Comparison of ENCODE assay signal across 8 cellular contexts in the genomic region with DNA sequence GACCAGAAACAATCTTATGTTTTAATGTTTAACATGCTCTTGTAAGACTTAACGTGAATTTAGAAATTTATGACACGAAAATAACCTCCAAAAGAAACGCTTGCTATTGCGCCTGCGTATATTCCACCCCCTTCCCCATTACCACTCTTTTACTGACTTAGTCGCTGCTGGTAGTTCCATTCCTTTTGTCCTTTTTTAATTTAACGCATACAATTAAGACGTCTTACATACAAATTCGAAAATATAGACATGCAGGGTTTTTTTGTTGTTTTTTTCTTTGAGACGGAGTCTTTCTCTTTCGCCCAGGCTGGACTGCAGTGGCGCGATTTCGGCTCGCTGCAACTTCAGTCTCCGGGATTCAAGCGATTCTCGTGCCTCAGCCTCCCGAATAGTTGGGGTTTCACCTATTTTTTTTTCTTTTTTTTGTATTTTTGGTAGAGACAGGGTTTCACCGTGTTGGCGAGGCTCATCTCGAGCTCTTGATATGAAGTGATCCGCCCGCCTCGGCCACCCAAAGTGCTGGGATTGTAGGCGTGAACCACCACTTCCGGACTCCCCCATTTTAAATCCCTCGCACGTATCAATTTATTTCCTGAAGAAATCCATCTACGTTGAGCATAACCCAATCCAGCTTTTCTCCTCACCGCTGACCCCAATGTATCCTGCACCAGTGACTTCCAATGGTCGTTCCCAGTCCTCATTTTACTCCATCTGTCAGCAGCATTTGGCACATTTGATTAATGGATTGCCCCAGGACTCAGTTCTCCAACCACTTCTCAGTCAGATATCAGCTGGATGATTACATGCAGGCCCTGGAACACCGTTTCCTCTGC. TPM values are rescaled to one million over a fixed set of nuclear protein-coding genes. Genes with fewer than 3 reads are reported as not detected.
DNase-seq lines count a peak whose midpoint lies in the region; ATAC-seq and TF ChIP-seq lines count a peak whose summit lies in the region.

No MANE protein-coding gene starts in this region.

- CTCF ChIA-PET in BJ (lab: Yijun Ruan, JAX): interaction anchor here (1.3 to 2.7 kb wide), 2 partner anchors 11 to 32 kb away, joined by 3 to 13 read pairs; no protein-coding TSS in a partner anchor

- H3K36me3 ChIP-seq in BJ (ENCODE audit: control insufficient read depth, insufficient read depth, low read length) (no peaks in the 10 kb centered on the region), esophagus squamous epithelium (peaks cover 0 to 11% (median 0%) of the 10 kb centered on the region in 3 donors)

- TF ChIP-seq CTCF in BJ (IDR thresholded peaks at IDR 0.05; ENCODE audit: insufficient read depth, low read depth, low read length) (no peak), esophagus squamous epithelium (IDR thresholded peaks at IDR 0.05) (no peak)

- H3K4me1 ChIP-seq in esophagus squamous epithelium: peaks cover 12 to 21% (median 14%) of the 10 kb centered on the region in 3 donors

- H3K27me3 Mint-ChIP-seq in natural killer cell treated with Interleukin-12 subunit alpha and Interleukin-12 subunit beta and Interleukin-15 and Interleukin-18, amount 100 ng/mL, for 72 hours: no peaks in the 10 kb centered on the region

- POLR2A ChIA-PET in BJ (lab: Charles Lee): interaction anchor here (0.6 kb wide), 1 partner anchor 719 kb away, joined by 3 read pairs; no protein-coding TSS in a partner anchor

- no peaks in the 10 kb centered on the region for H3K9me3 ChIP-seq in esophagus squamous epithelium

- H3K27ac ChIP-seq in esophagus squamous epithelium: peak overlapping the region; percentile 89 to 93 (median 92)

- H3K4me3 ChIP-seq in BJ (ENCODE audit: low read depth, low read length): peak overlapping the region; percentile 99
- peak overlapping the region; percentile 68 to 89 (median 82) for H3K4me3 ChIP-seq in esophagus squamous epithelium

- H3K4me1 Mint-ChIP-seq in natural killer cell treated with Interleukin-12 subunit alpha and Interleukin-12 subunit beta and Interleukin-15 and Interleukin-18, amount 100 ng/mL, for 72 hours (ENCODE audit: low read depth in 2 of 2): peaks cover 26 to 38% of the 10 kb centered on the region in 2 donors

- no peak for TF ChIP-seq POLR2A in esophagus squamous epithelium (IDR thresholded peaks at IDR 0.05)

- H3K4me3 Mint-ChIP-seq in natural killer cell treated with Interleukin-12 subunit alpha and Interleukin-12 subunit beta and Interleukin-15 and Interleukin-18, amount 100 ng/mL, for 72 hours: peak overlapping the region; percentile 90

- peak; percentile 43 for ATAC-seq in GM18870 (IDR thresholded peaks at IDR 0.05; ENCODE audit: unreplicated experiment)
- peak; percentile 26 for ATAC-seq in HG03103 (IDR thresholded peaks at IDR 0.05; ENCODE audit: low read depth, unreplicated experiment)
- ATAC-seq in natural killer cell treated with Interleukin-12 subunit alpha and Interleukin-12 subunit beta and Interleukin-15 and Interleukin-18, amount 100 ng/mL, for 72 hours: peak; percentile 45 to 64

- H3K36me3 Mint-ChIP-seq in natural killer cell treated with Interleukin-12 subunit alpha and Interleukin-12 subunit beta and Interleukin-15 and Interleukin-18, amount 100 ng/mL, for 72 hours: peaks cover 15% of the 10 kb centered on the region

- no peaks in the 10 kb centered on the region for H3K9me3 Mint-ChIP-seq in natural killer cell treated with Interleukin-12 subunit alpha and Interleukin-12 subunit beta and Interleukin-15 and Interleukin-18, amount 100 ng/mL, for 72 hours

- WGBS in esophagus squamous epithelium, 2 donors: 6 to 12% methylated on average over 33 of the region's 33 CpGs

- intact Hi-C loops in esophagus squamous epithelium (cut with DNase I): no loop called here

- DNase-seq in BJ (ENCODE audit: low read depth) (no peak), NCI-H82 (lab: John Stamatoyannopoulos, UW) (peak; percentile 79), esophagus squamous epithelium (lab: John Stamatoyannopoulos, UW) (peak; percentile 25), ureter (ENCODE audit: low spot score) (peak; percentile 53)
- DNase-seq in activated T-cell treated with anti-CD3 and anti-CD28 coated beads, Interleukin-2, amount 50 U/mL, for 1 hour: peak; percentile 51
- peak; percentile 80 for DNase-seq in natural killer cell treated with Interleukin-12 subunit alpha and Interleukin-12 subunit beta and Interleukin-15 and Interleukin-18, amount 100 ng/mL, for 72 hours (ENCODE audit: low spot score)

- peak overlapping the region; percentile 89 to 95 for H3K27ac Mint-ChIP-seq in natural killer cell treated with Interleukin-12 subunit alpha and Interleukin-12 subunit beta and Interleukin-15 and Interleukin-18, amount 100 ng/mL, for 72 hours

- H3K27me3 ChIP-seq in BJ (ENCODE audit: control insufficient read depth, insufficient read depth, low read length) (no peaks in the 10 kb centered on the region), esophagus squamous epithelium (no peaks in the 10 kb centered on the region)

RNA-seq across cellular contexts. Expression of a gene that starts 0.7 kb away (rescaled TPM):
- polyA plus RNA-seq in BJ (2011; rRNA removed): 5.7 and 13.5 TPM in 2 replicates
- polyA minus RNA-seq in BJ (2011; rRNA and poly(A)+ RNA removed): 2.6 and 2.9 TPM in 2 replicates
- total RNA-seq in esophagus squamous epithelium (1 to 10 TPM; 4.7 to 8.3 (median 6.9) TPM), ureter (15.8 TPM)
- 10 to 100 TPM; 14.8 to 16.6 TPM for total RNA-seq in natural killer cell treated with Interleukin-12 subunit alpha and Interleukin-12 subunit beta and Interleukin-15 and Interleukin-18, amount 100 ng/mL, for 72 hours

RNA-seq across cellular contexts. Expression of a gene that starts 22.7 kb away (rescaled TPM):
- not detected in 2 replicates for polyA plus RNA-seq in BJ (2011; rRNA removed)
- polyA minus RNA-seq in BJ (2011; rRNA and poly(A)+ RNA removed): not detected in 2 replicates
- total RNA-seq in esophagus squamous epithelium (not detected), ureter (not detected)
- not detected for total RNA-seq in natural killer cell treated with Interleukin-12 subunit alpha and Interleukin-12 subunit beta and Interleukin-15 and Interleukin-18, amount 100 ng/mL, for 72 hours

RNA-seq across cellular contexts. Expression of a gene that starts 34.5 kb away (rescaled TPM):
- polyA plus RNA-seq in BJ (2011; rRNA removed): 0.05 TPM in 1 of 2 replicates, not detected in the other
- 0.15 TPM in 1 of 2 replicates, not detected in the other for polyA minus RNA-seq in BJ (2011; rRNA and poly(A)+ RNA removed)
- total RNA-seq in esophagus squamous epithelium (1 to 10 TPM in 3 of 4 donors, under 1 TPM in 1; 0.45 to 5.3 (median 3.5) TPM), ureter (5.6 TPM)
- 100 to 1,000 TPM; 378 to 721 TPM for total RNA-seq in natural killer cell treated with Interleukin-12 subunit alpha and Interleukin-12 subunit beta and Interleukin-15 and Interleukin-18, amount 100 ng/mL, for 72 hours

RNA-seq across cellular contexts. Expression of a gene that starts 37.3 kb away (rescaled TPM):
- not detected in 2 replicates for polyA plus RNA-seq in BJ (2011; rRNA removed)
- polyA minus RNA-seq in BJ (2011; rRNA and poly(A)+ RNA removed): not detected in 2 replicates
- total RNA-seq in esophagus squamous epithelium (1 to 10 TPM in 3 of 4 donors, under 1 TPM in 1; 0.53 to 5.1 (median 3.9) TPM), ureter (4.7 TPM)
- total RNA-seq in natural killer cell treated with Interleukin-12 subunit alpha and Interleukin-12 subunit beta and Interleukin-15 and Interleukin-18, amount 100 ng/mL, for 72 hours: 100 to 1,000 TPM; 153 to 225 TPM

Comparison
In these comparisons a context has a peak if more than half of its experiments do, and no peak if none do; other contexts are left out.
1. RNA of a gene that starts 34.5 kb away (total RNA-seq): 378 to 721 TPM in natural killer cell treated with Interleukin-12 subunit alpha and Interleukin-12 subunit beta and Interleukin-15 and Interleukin-18, amount 100 ng/mL, for 72 hours; 5.6 TPM in ureter (single experiment) and 0.45 to 5.3 TPM in esophagus squamous epithelium; every median in the first group is over 10 times any median in the second.
2. Peak in every context shown above with its lines, with median percentiles within 50 percentile points of each other: ATAC-seq.